13 cellular contexts compared by ENCODE assay signal in genomic region chr17:47829870-47830269, GRCh38. TPM values are rescaled to one million over a fixed set of nuclear protein-coding genes. Genes with fewer than 3 reads are reported as not detected.
DNase-seq lines count a peak whose midpoint lies in the region; ATAC-seq and FAIRE-seq lines count a peak whose summit lies in the region.
"Had no signal": no experiment of that assay in that cellular context is flagged by ENCODE, and none has a peak within 500 bp of the region (broad histone marks: within the 10 kb centered on the region; RNA-seq: fewer than 3 reads in every experiment).

No MANE protein-coding gene starts in this region.

- WGBS in small intestine, 3 donors, result 63 to 79% (median 79%) methylated on average over 3 of the region's 3 CpGs

- H3K27me3 Mint-ChIP-seq in activated CD4-positive, alpha-beta T cell treated with anti-CD3 and anti-CD28 coated beads, Interleukin-2, amount 10 ng/mL, durations not matched to agents 24 days and 14 days, result no peaks in the 10 kb centered on the region
- no peaks in the 10 kb centered on the region for H3K27me3 Mint-ChIP-seq in T-cell
- no peaks in the 10 kb centered on the region for H3K27me3 Mint-ChIP-seq in central memory CD8-positive, alpha-beta T cell

- FAIRE-seq in small intestine (lab: Jason Lieb, UNC), result no peak

- intact Hi-C loops in activated CD4-positive, alpha-beta T cell treated with anti-CD3 and anti-CD28 coated beads, Interleukin-2, amount 10 ng/mL, durations not matched to agents 24 days and 14 days (cut with micrococcal nuclease), result loop anchor here (2.0 kb wide), 1 partner anchor 65 kb away; no protein-coding TSS in a partner anchor

- no peaks in the 10 kb centered on the region for H3K27me3 ChIP-seq in small intestine (ENCODE audit: control insufficient read depth in 2 of 2, insufficient read depth in 2 of 2, low read length in 2 of 2)
- H3K27me3 ChIP-seq: body of pancreas, gastrocnemius medialis, upper lobe of left lung had no signal

- POLR2A ChIA-PET in T-cell (lab: Charles Lee), result no interaction called here

- peaks cover 31% of the 10 kb centered on the region for H3K4me1 Mint-ChIP-seq in activated CD4-positive, alpha-beta T cell treated with anti-CD3 and anti-CD28 coated beads, Interleukin-2, amount 10 ng/mL, durations not matched to agents 24 days and 14 days
- peaks cover 42 to 61% (median 51%) of the 10 kb centered on the region in 3 donors for H3K4me1 Mint-ChIP-seq in T-cell
- peaks cover 60% of the 10 kb centered on the region for H3K4me1 Mint-ChIP-seq in central memory CD8-positive, alpha-beta T cell

- no peaks in the 10 kb centered on the region for H3K9me3 ChIP-seq in small intestine (ENCODE audit: control insufficient read depth, low read depth)
- H3K9me3 ChIP-seq: body of pancreas, gastrocnemius medialis, upper lobe of left lung had no signal

- DNase-seq in activated CD4-positive, alpha-beta T cell treated with anti-CD3 and anti-CD28 coated beads, Interleukin-2, amount 10 ng/mL, durations not matched to agents 24 days and 14 days, result peak; percentile 78
- no peak for DNase-seq in activated CD4-positive, alpha-beta T cell treated with anti-CD3 and anti-CD28 coated beads, Interleukin-2, amount 50 U/mL, for 48 hours
- DNase-seq in T-cell, result peak in 28 of 34 experiments; percentile 32 to 76 (median 58)
- peak in 1 of 2 donors; percentile 84 for DNase-seq in central memory CD8-positive, alpha-beta T cell (ENCODE audit: low spot score in 2 of 2)
- DNase-seq in small intestine, result peak; percentile 68
- DNase-seq in Ammon's horn (ENCODE audit: low spot score), result no peak
- DNase-seq: body of pancreas, gastrocnemius medialis, NCI-H187 treated with DMSO at 0.1 percent for 48 hours, upper lobe of left lung had no signal

- peaks cover 32% of the 10 kb centered on the region for H3K36me3 Mint-ChIP-seq in activated CD4-positive, alpha-beta T cell treated with anti-CD3 and anti-CD28 coated beads, Interleukin-2, amount 10 ng/mL, durations not matched to agents 24 days and 14 days (ENCODE audit: low read depth)
- H3K36me3 Mint-ChIP-seq in T-cell, result peaks cover 20% of the 10 kb centered on the region
- H3K36me3 Mint-ChIP-seq in central memory CD8-positive, alpha-beta T cell (ENCODE audit: insufficient read depth), result peaks cover 67% of the 10 kb centered on the region

- H3K4me1 ChIP-seq in small intestine (ENCODE audit: control insufficient read depth in 2 of 2, insufficient read depth in 1 of 2, low read depth in 1 of 2, low read length in 1 of 2), result peaks cover 2% of the 10 kb centered on the region in 2 donors

- CTCF ChIA-PET in T-cell (lab: Charles Lee), result no interaction called here

- no peak overlapping the region for H3K4me3 ChIP-seq in small intestine (ENCODE audit: low read depth in 1 of 2, low read length in 2 of 2)

- H3K36me3 ChIP-seq in small intestine (ENCODE audit: control insufficient read depth in 2 of 2, insufficient read depth in 2 of 2, low read length in 2 of 2), result peaks cover 5 to 16% of the 10 kb centered on the region in 2 donors

- peak overlapping the region; percentile 89 for H3K27ac Mint-ChIP-seq in activated CD4-positive, alpha-beta T cell treated with anti-CD3 and anti-CD28 coated beads, Interleukin-2, amount 10 ng/mL, durations not matched to agents 24 days and 14 days
- H3K27ac Mint-ChIP-seq in T-cell, result peak overlapping the region; percentile 96 to 98
- peak overlapping the region; percentile 95 for H3K27ac Mint-ChIP-seq in central memory CD8-positive, alpha-beta T cell (ENCODE audit: low read depth)

- ATAC-seq in T-cell (replicated peaks in 1 of 4) (peak; percentile 26 to 72 (median 51)), HG02885 (IDR thresholded peaks at IDR 0.05; ENCODE audit: poor library complexity, unreplicated experiment) (no peak), GM21619 (IDR thresholded peaks at IDR 0.05; ENCODE audit: unreplicated experiment) (no peak)
- ATAC-seq in central memory CD8-positive, alpha-beta T cell (replicated peaks; ENCODE audit: extremely low read depth, poor library complexity, severe bottlenecking), result peak; percentile 84
- ATAC-seq: body of pancreas, gastrocnemius medialis had no signal

- peak overlapping the region; percentile 65 to 90 for H3K27ac ChIP-seq in small intestine (ENCODE audit: low read depth in 1 of 2, low read length in 1 of 2)

- H3K4me3 Mint-ChIP-seq in activated CD4-positive, alpha-beta T cell treated with anti-CD3 and anti-CD28 coated beads, Interleukin-2, amount 10 ng/mL, durations not matched to agents 24 days and 14 days, result peak overlapping the region; percentile 94
- H3K4me3 Mint-ChIP-seq in T-cell, result peak overlapping the region; percentile 92 to 98 (median 94)
- peak overlapping the region; percentile 89 for H3K4me3 Mint-ChIP-seq in central memory CD8-positive, alpha-beta T cell

- no peaks in the 10 kb centered on the region for H3K9me3 Mint-ChIP-seq in activated CD4-positive, alpha-beta T cell treated with anti-CD3 and anti-CD28 coated beads, Interleukin-2, amount 10 ng/mL, durations not matched to agents 24 days and 14 days
- no peaks in the 10 kb centered on the region for H3K9me3 Mint-ChIP-seq in T-cell
- H3K9me3 Mint-ChIP-seq in central memory CD8-positive, alpha-beta T cell, result no peaks in the 10 kb centered on the region

RNA-seq across cellular contexts. Expression of gene MRPL10, which starts 1.5 kb away (rescaled TPM):
- total RNA-seq in activated CD4-positive, alpha-beta T cell treated with anti-CD3 and anti-CD28 coated beads, Interleukin-2, amount 10 ng/mL, durations not matched to agents 24 days and 14 days, result 55.0 and 58.3 TPM in 2 replicates
- 10 to 100 TPM; 34.1 to 60.1 (median 41.6) TPM for total RNA-seq in T-cell
- polyA plus RNA-seq in small intestine, result 10 to 100 TPM; 47.0 to 54.1 (median 48.4) TPM

RNA-seq across cellular contexts. Expression of gene LRRC46, which starts 1.6 kb away (rescaled TPM):
- 0.33 and 0.44 TPM in 2 replicates for total RNA-seq in activated CD4-positive, alpha-beta T cell treated with anti-CD3 and anti-CD28 coated beads, Interleukin-2, amount 10 ng/mL, durations not matched to agents 24 days and 14 days
- total RNA-seq in T-cell, result 1 to 10 TPM in 2 of 5 donors, under 1 TPM in 3; 0.20 to 1.0 (median 0.88) TPM
- under 1 TPM; 0.22 to 0.54 (median 0.25) TPM for polyA plus RNA-seq in small intestine
- total RNA-seq: body of pancreas, mesenteric fat pad had no signal

RNA-seq across cellular contexts. Expression of gene OSBPL7, which starts 8.3 kb away (rescaled TPM):
- total RNA-seq in activated CD4-positive, alpha-beta T cell treated with anti-CD3 and anti-CD28 coated beads, Interleukin-2, amount 10 ng/mL, durations not matched to agents 24 days and 14 days, result 18.1 and 18.4 TPM in 2 replicates
- total RNA-seq in T-cell, result 10 to 100 TPM; 40.4 to 57.1 (median 43.9) TPM
- 10 to 100 TPM; 25.9 to 67.5 (median 28.6) TPM for polyA plus RNA-seq in small intestine

RNA-seq across cellular contexts. Expression of gene SCRN2, which starts 11.2 kb away (rescaled TPM):
- 24.3 and 24.8 TPM in 2 replicates for total RNA-seq in activated CD4-positive, alpha-beta T cell treated with anti-CD3 and anti-CD28 coated beads, Interleukin-2, amount 10 ng/mL, durations not matched to agents 24 days and 14 days
- total RNA-seq in T-cell, result 10 to 100 TPM; 27.0 to 44.3 (median 40.6) TPM
- 100 to 1,000 TPM in 1 of 3 donors, 10 to 100 TPM in 2; 46.0 to 127 (median 81.3) TPM for polyA plus RNA-seq in small intestine

RNA-seq across cellular contexts. Expression of gene SP6, which starts 21.1 kb away (rescaled TPM):
- total RNA-seq in activated CD4-positive, alpha-beta T cell treated with anti-CD3 and anti-CD28 coated beads, Interleukin-2, amount 10 ng/mL, durations not matched to agents 24 days and 14 days, result 0.05 TPM in 2 replicates
- total RNA-seq in T-cell, result under 1 TPM; 0.10 to 0.26 (median 0.13) TPM
- polyA plus RNA-seq in small intestine, result 1 to 10 TPM; 1.6 to 3.8 (median 2.5) TPM

Comparison
In these comparisons a context has a peak if more than half of its experiments do, and no peak if none do; other contexts are left out.
1. DNase-seq: peak in activated CD4-positive, alpha-beta T cell treated with anti-CD3 and anti-CD28 coated beads, Interleukin-2, amount 10 ng/mL, durations not matched to agents 24 days and 14 days (single experiment), T-cell (28 of 34) and small intestine (single experiment); none in activated CD4-positive, alpha-beta T cell treated with anti-CD3 and anti-CD28 coated beads, Interleukin-2, amount 50 U/mL, for 48 hours (0 of 2) and Ammon's horn (single experiment).
2. ATAC-seq: peak in T-cell (4 of 4) and central memory CD8-positive, alpha-beta T cell (single experiment); none in HG02885 (single experiment) and GM21619 (single experiment).
3. Peak in every context shown above with its lines, with median percentiles within 50 percentile points of each other: H3K27ac Mint-ChIP-seq and H3K4me3 Mint-ChIP-seq.